35 cellular contexts compared by ENCODE assay signal in the genomic region with DNA sequence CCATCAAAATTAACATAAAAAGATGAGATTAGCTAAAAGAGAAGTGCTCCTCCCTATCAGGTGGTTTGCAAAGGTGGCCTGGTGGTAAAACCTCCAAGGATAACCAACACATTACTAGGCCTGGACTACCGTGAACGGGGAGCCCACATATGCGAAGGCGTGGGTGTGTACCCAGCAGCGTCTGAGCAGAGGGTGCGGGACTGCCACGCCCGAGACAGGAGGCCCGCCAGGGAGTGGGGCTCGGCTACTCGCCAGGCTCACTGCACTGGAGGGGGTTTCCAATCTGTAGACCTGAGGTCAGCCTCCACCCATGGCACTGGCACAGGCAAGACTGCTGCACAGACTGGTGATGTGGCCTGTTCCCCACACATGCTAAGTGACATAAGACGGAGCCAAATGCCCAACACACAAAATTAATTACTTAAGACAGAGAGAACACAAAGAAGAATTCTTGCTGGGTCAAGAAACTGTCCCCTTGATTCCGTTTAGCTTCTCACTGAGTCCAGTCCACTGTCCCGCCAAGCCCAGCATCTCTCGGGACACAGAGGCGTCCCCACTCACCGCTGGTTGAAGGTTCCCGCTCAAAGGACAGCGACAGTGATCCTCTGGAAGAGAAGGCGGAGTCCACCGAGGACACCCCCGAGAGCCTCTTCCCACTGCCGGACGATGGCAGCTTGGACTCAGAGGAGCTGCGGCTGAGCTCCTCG. TPM values are rescaled to one million over a fixed set of nuclear protein-coding genes. Genes with fewer than 3 reads are reported as not detected.
"Had no signal": no experiment of that assay in that cellular context is flagged by ENCODE, and none has a peak within 500 bp of the region (broad histone marks: within the 10 kb centered on the region; RNA-seq: fewer than 3 reads in every experiment).

No MANE protein-coding gene starts in this region.

- H3K4me1 ChIP-seq: adrenal gland, body of pancreas, heart left ventricle, lower lobe of right lung, prostate gland, suprapubic skin, tibial artery had no signal

- FAIRE-seq: colon, endometrium, TTC549, urothelium cell line had no signal

- H3K27me3 ChIP-seq: adrenal gland, body of pancreas, ovary, suprapubic skin, tibial artery had no signal

- H3K36me3 ChIP-seq: adrenal gland, heart left ventricle, ovary, prostate gland had no signal

- H3K9me3 ChIP-seq: adrenal gland, body of pancreas, lower lobe of right lung, ovary, prostate gland, tibial artery had no signal

- H3K36me3 Mint-ChIP-seq: immature natural killer cell had no signal

- H3K4me1 Mint-ChIP-seq: activated naive CD8-positive, alpha-beta T cell treated with anti-CD3 and anti-CD28 coated beads for 36 hours; immature natural killer cell; naive B cell had no signal

- H3K4me3 Mint-ChIP-seq: activated naive CD4-positive, alpha-beta T cell treated with anti-CD3 and anti-CD28 coated beads for 36 hours; activated naive CD8-positive, alpha-beta T cell treated with anti-CD3 and anti-CD28 coated beads for 36 hours; immature natural killer cell; naive B cell; nephron progenitor cell had no signal

- DNase-seq: activated CD4-positive, alpha-beta T cell treated with anti-CD3 and anti-CD28 coated beads for 4 hours; activated CD4-positive, alpha-beta T cell treated with anti-CD3 and anti-CD28 coated beads, Interleukin-2, amount 50 U/mL, for 4 hours; activated CD8-positive, alpha-beta memory T cell treated with anti-CD3 and anti-CD28 coated beads for 24 hours; activated effector memory CD4-positive, alpha-beta T cell treated with anti-CD3 and anti-CD28 coated beads, Interleukin-2, amount 50 U/mL, for 16 hours; activated naive CD4-positive, alpha-beta T cell treated with anti-CD3 and anti-CD28 coated beads for 36 hours; activated naive CD8-positive, alpha-beta T cell treated with anti-CD3 and anti-CD28 coated beads for 36 hours; adrenal gland; body of pancreas; effector CD8-positive, alpha-beta T cell; foreskin fibroblast; hypothalamus; immature natural killer cell; lower lobe of right lung; mesendoderm; naive B cell; nephron progenitor cell; ovary; retina; stimulated activated CD4-positive, alpha-beta T cell treated with anti-CD3 and anti-CD28 coated beads, Interleukin-15, amount 100 ng/mL, for 24 hours; stimulated activated CD4-positive, alpha-beta T cell treated with anti-CD3 and anti-CD28 coated beads, Interleukin-2, amount 100 ng/mL, for 24 hours; stimulated activated naive CD4-positive, alpha-beta T cell; T-helper 9 cell; tibial artery had no signal

- H3K27me3 Mint-ChIP-seq: activated naive CD8-positive, alpha-beta T cell treated with anti-CD3 and anti-CD28 coated beads for 36 hours had no signal

- H3K27ac Mint-ChIP-seq: activated naive CD4-positive, alpha-beta T cell treated with anti-CD3 and anti-CD28 coated beads for 36 hours; activated naive CD8-positive, alpha-beta T cell treated with anti-CD3 and anti-CD28 coated beads for 36 hours; immature natural killer cell; nephron progenitor cell had no signal

- ATAC-seq: body of pancreas, left lobe of liver, lower lobe of right lung, sciatic nerve had no signal

- H3K27ac ChIP-seq: adrenal gland, body of pancreas, heart left ventricle, lower lobe of right lung, ovary, prostate gland, suprapubic skin, tibial artery, VCaP had no signal

- H3K4me3 ChIP-seq: adrenal gland, body of pancreas, heart left ventricle, lower lobe of right lung, ovary, prostate gland, smooth muscle cell, suprapubic skin, tibial artery had no signal

RNA-seq across cellular contexts. Expression of gene RIPK4, which starts 23.4 kb away (rescaled TPM):
- total RNA-seq: T-helper 1 cell treated with Interleukin-12 subunit alpha and Interleukin-12 subunit beta and Interleukin-4 antibody, amounts not matched to agents 30 ng/mL and 1 ng/mL, for 36 hours had no signal
- polyA plus RNA-seq: immature natural killer cell had no signal
